ENCODE assay signal across 19 cellular contexts in genomic region chr2:101984656-101985055, GRCh38. TPM values are rescaled to one million over a fixed set of nuclear protein-coding genes. Genes with fewer than 3 reads are reported as not detected.
"Had no signal": no experiment of that assay in that cellular context is flagged by ENCODE, and none has a peak within 500 bp of the region (broad histone marks: within the 10 kb centered on the region; RNA-seq: fewer than 3 reads in every experiment).

No MANE protein-coding gene starts in this region.

- H3K27ac Mint-ChIP-seq: nephron progenitor cell, progenitor cell of endocrine pancreas had no signal

- H3K27ac ChIP-seq: gastrocnemius medialis, heart right ventricle, left ventricle myocardium inferior, lower lobe of right lung, ovary, tibial artery had no signal

- H3K9me3 ChIP-seq: gastrocnemius medialis, heart right ventricle, left ventricle myocardium inferior, lower lobe of right lung, ovary, tibial artery had no signal

- H3K4me3 ChIP-seq: gastrocnemius medialis, heart right ventricle, left ventricle myocardium inferior, lower lobe of right lung, ovary, tibial artery had no signal

- H3K4me3 Mint-ChIP-seq: nephron progenitor cell had no signal

- H3K4me1 ChIP-seq: gastrocnemius medialis, lower lobe of right lung, tibial artery had no signal

- H3K9me3 Mint-ChIP-seq: naive thymus-derived CD4-positive, alpha-beta T cell; nephron progenitor cell had no signal

- ATAC-seq: lower lobe of right lung; naive thymus-derived CD4-positive, alpha-beta T cell had no signal

- DNase-seq: central memory CD4-positive, alpha-beta T cell; cortex of kidney; effector memory CD4-positive, alpha-beta T cell; gastrocnemius medialis; heart right ventricle; kidney; left cardiac atrium; left ventricle myocardium inferior; lower lobe of right lung; naive thymus-derived CD4-positive, alpha-beta T cell; nephron progenitor cell; ovary; right cardiac atrium; small intestine; stimulated activated CD4-positive, alpha-beta T cell treated with anti-CD3 and anti-CD28 coated beads, Interleukin-12 subunit alpha, Interleukin-12 subunit beta, amount 100 ng/mL, for 4 hours; stimulated activated naive CD4-positive, alpha-beta T cell; tibial artery had no signal

- H3K27me3 ChIP-seq: gastrocnemius medialis, heart right ventricle, ovary, tibial artery had no signal

- H3K36me3 ChIP-seq: gastrocnemius medialis, heart right ventricle, left ventricle myocardium inferior, lower lobe of right lung, ovary, tibial artery had no signal

- H3K36me3 Mint-ChIP-seq: naive thymus-derived CD4-positive, alpha-beta T cell had no signal

RNA-seq across cellular contexts. Expression of gene IL1R2, which starts 7.1 kb away (rescaled TPM):
- total RNA-seq: chondrocyte, progenitor cell of endocrine pancreas had no signal
- polyA plus RNA-seq: naive thymus-derived CD4-positive, alpha-beta T cell had no signal
